Comparison of ENCODE assay signal across 9 cellular contexts in genomic region chr20:45832619-45833018, GRCh38. TPM values are rescaled to one million over a fixed set of nuclear protein-coding genes. Genes with fewer than 3 reads are reported as not detected.
DNase-seq lines count a peak whose midpoint lies in the region; ATAC-seq and TF ChIP-seq lines count a peak whose summit lies in the region.
"Had no signal": no experiment of that assay in that cellular context is flagged by ENCODE, and none has a peak within 500 bp of the region (broad histone marks: within the 10 kb centered on the region; RNA-seq: fewer than 3 reads in every experiment).

No MANE protein-coding gene starts in this region.

- TF ChIP-seq CTCF in cardiac muscle cell (IDR thresholded peaks at IDR 0.05; ENCODE audit: low read depth, low read length), result no peak
- no peak for TF ChIP-seq CTCF in upper lobe of left lung (IDR thresholded peaks at IDR 0.05)
- no peak for TF ChIP-seq CTCF in OCI-LY7 (conservative IDR thresholded peaks at IDR 0.05; ENCODE audit: low read length)

- H3K4me3 Mint-ChIP-seq in naive thymus-derived CD4-positive, alpha-beta T cell, result peak overlapping the region; percentile 81 to 95 (median 88)

- CTCF ChIA-PET in naive thymus-derived CD4-positive, alpha-beta T cell (lab: Charles Lee), result interaction anchor here (1.0 kb wide), 1 partner anchor 8 kb away, joined by 3 read pairs; no protein-coding TSS in a partner anchor
- CTCF ChIA-PET in OCI-LY7 (lab: Charles Lee; ENCODE audit: unreplicated experiment), result no interaction called here

- BruUV-seq in OCI-LY7 (replicated peaks; lab: Mats Ljungman, UMichigan), result no TSS peak

- no peaks in the 10 kb centered on the region for H3K9me2 ChIP-seq in OCI-LY7 (ENCODE audit: insufficient read depth, low read length)

- POLR2A ChIA-PET in naive thymus-derived CD4-positive, alpha-beta T cell (lab: Charles Lee), result interaction anchor here (0.6 to 1.0 kb wide), 2 partner anchors 15 to 24 kb away, joined by 3 read pairs; no protein-coding TSS in a partner anchor
- POLR2A ChIA-PET in OCI-LY7 (lab: Charles Lee), result interaction anchor here (0.9 to 2.1 kb wide), 3 partner anchors 10 to 12 kb away, joined by 4 to 8 read pairs (median 4); no protein-coding TSS in a partner anchor

- no peak overlapping the region for H3K4me2 ChIP-seq in OCI-LY7 (ENCODE audit: low read length)

- intact Hi-C loops in left ventricle myocardium superior (cut with micrococcal nuclease) (no loop called here), OCI-LY7 (cut with micrococcal nuclease; ENCODE audit: unreplicated experiment) (no loop called here)
- intact Hi-C loops in naive thymus-derived CD4-positive, alpha-beta T cell (cut with micrococcal nuclease), result loop anchor here in 1 of 2 donors (1.0 kb wide), 2 partner anchors 20 to 25 kb away; partner anchors contain the start of genes ACOT8, UBE2C and ZSWIM3

- no peaks in the 10 kb centered on the region for H3K9me3 ChIP-seq in cardiac muscle cell (ENCODE audit: low read depth)
- H3K9me3 ChIP-seq in naive thymus-derived CD4-positive, alpha-beta T cell (ENCODE audit: control insufficient read depth in 2 of 3, low read length in 3 of 3), result no peaks in the 10 kb centered on the region
- H3K9me3 ChIP-seq in upper lobe of left lung, result no peaks in the 10 kb centered on the region
- no peaks in the 10 kb centered on the region for H3K9me3 ChIP-seq in OCI-LY7 (ENCODE audit: low read length)

- H3K36me3 Mint-ChIP-seq in naive thymus-derived CD4-positive, alpha-beta T cell, result peaks cover 0 to 2% (median 0%) of the 10 kb centered on the region in 5 donors

- TF ChIP-seq EP300 in upper lobe of left lung (IDR thresholded peaks at IDR 0.05), result no peak

- H3K36me3 ChIP-seq in cardiac muscle cell (no peaks in the 10 kb centered on the region), upper lobe of left lung (no peaks in the 10 kb centered on the region), OCI-LY7 (ENCODE audit: insufficient read depth, low read length) (no peaks in the 10 kb centered on the region)
- no peaks in the 10 kb centered on the region for H3K36me3 ChIP-seq in naive thymus-derived CD4-positive, alpha-beta T cell (ENCODE audit: control insufficient read depth in 2 of 3, insufficient read depth in 3 of 3, low read length in 3 of 3)

- peak overlapping the region; percentile 87 for H3K27ac ChIP-seq in cardiac muscle cell
- H3K27ac ChIP-seq in caudate nucleus (ENCODE audit: low read depth, low read length), result peak overlapping the region; percentile 84
- H3K27ac ChIP-seq in naive thymus-derived CD4-positive, alpha-beta T cell (ENCODE audit: low read depth, low read length), result no peak overlapping the region
- peak overlapping the region; percentile 86 to 93 (median 91) for H3K27ac ChIP-seq in upper lobe of left lung
- no peak overlapping the region for H3K27ac ChIP-seq in OCI-LY7 (ENCODE audit: low read depth, low read length, poor library complexity, severe bottlenecking)

- no peaks in the 10 kb centered on the region for H3K79me2 ChIP-seq in OCI-LY7 (ENCODE audit: insufficient read depth, low read depth, low read length)

- H3K9me3 Mint-ChIP-seq in naive thymus-derived CD4-positive, alpha-beta T cell, result no peaks in the 10 kb centered on the region

- no peak for TF ChIP-seq POLR2A in upper lobe of left lung (IDR thresholded peaks at IDR 0.05)

- H3K27me3 ChIP-seq in cardiac muscle cell (no peaks in the 10 kb centered on the region), upper lobe of left lung (no peaks in the 10 kb centered on the region)
- no peaks in the 10 kb centered on the region for H3K27me3 ChIP-seq in naive thymus-derived CD4-positive, alpha-beta T cell (ENCODE audit: control insufficient read depth in 2 of 2, insufficient read depth in 2 of 2, low read length in 2 of 2)

- ATAC-seq in left ventricle myocardium superior, result no peak
- ATAC-seq in naive thymus-derived CD4-positive, alpha-beta T cell, result no peak
- no peak for ATAC-seq in upper lobe of left lung (ENCODE audit: low FRiP score in 2 of 2)
- no peak for ATAC-seq in HG03439 (IDR thresholded peaks at IDR 0.05; ENCODE audit: unreplicated experiment)

- no peak overlapping the region for H2AFZ ChIP-seq in OCI-LY7 (ENCODE audit: low read length)

- H3K4me1 Mint-ChIP-seq in naive thymus-derived CD4-positive, alpha-beta T cell, result peaks cover 6 to 14% (median 9%) of the 10 kb centered on the region in 7 donors

- peaks cover 0 to 21% (median 0%) of the 10 kb centered on the region in 5 donors for H3K27me3 Mint-ChIP-seq in naive thymus-derived CD4-positive, alpha-beta T cell

- H3K4me3 ChIP-seq in cardiac muscle cell (no peak overlapping the region), upper lobe of left lung (peak overlapping the region in 1 of 4 donors; percentile 91), OCI-LY7 (ENCODE audit: low read depth, low read length, poor library complexity, severe bottlenecking) (no peak overlapping the region)
- no peak overlapping the region for H3K4me3 ChIP-seq in naive thymus-derived CD4-positive, alpha-beta T cell (ENCODE audit: low read length)

- H3K27ac Mint-ChIP-seq in naive thymus-derived CD4-positive, alpha-beta T cell, result peak overlapping the region in 6 of 9 donors; percentile 17 to 90 (median 78)

- no peak for DNase-seq in cardiac muscle cell (ENCODE audit: low read depth in 1 of 2, low spot score in 1 of 2)
- DNase-seq in left ventricle myocardium superior, result no peak
- no peak for DNase-seq in caudate nucleus (lab: John Stamatoyannopoulos, UW)
- no peak for DNase-seq in naive thymus-derived CD4-positive, alpha-beta T cell
- DNase-seq in upper lobe of left lung, result no peak
- DNase-seq in OCI-LY7 (ENCODE audit: low spot score), result no peak
- DNase-seq in SHP77 (lab: John Stamatoyannopoulos, UW), result no peak
- DNase-seq: dermis blood vessel endothelial cell had no signal

- no peaks in the 10 kb centered on the region for H4K20me1 ChIP-seq in OCI-LY7 (ENCODE audit: insufficient read depth, low read length)

- WGBS in upper lobe of left lung, 2 donors, result 90 to 93% methylated on average over 4 of the region's 4 CpGs

- H3K4me1 ChIP-seq in cardiac muscle cell (ENCODE audit: low read depth) (peaks cover 39% of the 10 kb centered on the region), upper lobe of left lung (peaks cover 32 to 40% (median 34%) of the 10 kb centered on the region in 4 donors), OCI-LY7 (ENCODE audit: insufficient read depth, low read length, poor library complexity, severe bottlenecking) (peaks cover 7% of the 10 kb centered on the region)
- peaks cover 4 to 5% of the 10 kb centered on the region in 2 donors for H3K4me1 ChIP-seq in naive thymus-derived CD4-positive, alpha-beta T cell (ENCODE audit: control insufficient read depth in 2 of 2, insufficient read depth in 2 of 2, low read length in 2 of 2)

RNA-seq across cellular contexts. Expression of gene SNX21, which starts 1.0 kb away (rescaled TPM):
- total RNA-seq in cardiac muscle cell (109 and 270 TPM in 2 replicates), left ventricle myocardium superior (21.3 TPM), upper lobe of left lung (100 to 1,000 TPM in 1 of 6 donors, 10 to 100 TPM in 5; 23.9 to 117 (median 52.9) TPM), OCI-LY7 (2022) (0.49 and 1.1 TPM in 2 replicates)
- polyA plus RNA-seq in cardiac muscle cell, result 42.7 and 66.8 TPM in 2 replicates
- total RNA-seq in naive thymus-derived CD4-positive, alpha-beta T cell, result 1 to 10 TPM in 3 of 5 experiments, under 1 TPM in 2; 0.93 to 4.9 (median 1.5) TPM
- 1 to 10 TPM in 1 of 2 donors, under 1 TPM in 1; 0.30 to 1.1 TPM for polyA plus RNA-seq in naive thymus-derived CD4-positive, alpha-beta T cell
- 0.49 and 0.79 TPM in 2 replicates for total RNA-seq in OCI-LY7 (2014; rRNA removed; shearing (Covaris generic))

RNA-seq across cellular contexts. Expression of gene TNNC2, which starts 5.5 kb away (rescaled TPM):
- total RNA-seq in cardiac muscle cell, result 27.9 and 36.0 TPM in 2 replicates
- 62.4 and 96.3 TPM in 2 replicates for polyA plus RNA-seq in cardiac muscle cell
- total RNA-seq in left ventricle myocardium superior, result not detected
- total RNA-seq in naive thymus-derived CD4-positive, alpha-beta T cell, result 1 to 10 TPM in 1 of 5 experiments, under 1 TPM in 1, not detected in 3; 0.59 to 1.4 TPM
- not detected for polyA plus RNA-seq in naive thymus-derived CD4-positive, alpha-beta T cell
- 1 to 10 TPM in 1 of 6 donors, under 1 TPM in 2, not detected in 3; 0.37 to 1.1 (median 0.80) TPM for total RNA-seq in upper lobe of left lung
- not detected in 2 replicates for total RNA-seq in OCI-LY7 (2014; rRNA removed; shearing (Covaris generic))
- not detected in 2 replicates for total RNA-seq in OCI-LY7 (2022)
- total RNA-seq: dermis blood vessel endothelial cell had no signal

RNA-seq across cellular contexts. Expression of gene UBE2C, which starts 20.2 kb away (rescaled TPM):
- total RNA-seq in cardiac muscle cell (35.4 and 267 TPM in 2 replicates), left ventricle myocardium superior (1.0 TPM), upper lobe of left lung (10 to 100 TPM in 1 of 6 donors, 1 to 10 TPM in 3, not detected in 2; 1.1 to 12.5 (median 3.5) TPM), OCI-LY7 (2022) (222 and 255 TPM in 2 replicates)
- 48.6 and 352 TPM in 2 replicates for polyA plus RNA-seq in cardiac muscle cell
- total RNA-seq in naive thymus-derived CD4-positive, alpha-beta T cell, result 100 to 1,000 TPM in 1 of 5 experiments, under 1 TPM in 3, not detected in 1; 0.50 to 129 (median 0.75) TPM
- polyA plus RNA-seq in naive thymus-derived CD4-positive, alpha-beta T cell, result not detected
- 225 and 269 TPM in 2 replicates for total RNA-seq in OCI-LY7 (2014; rRNA removed; shearing (Covaris generic))

RNA-seq across cellular contexts. Expression of gene ACOT8, which starts 24.6 kb away (rescaled TPM):
- total RNA-seq in cardiac muscle cell (45.3 and 55.9 TPM in 2 replicates), left ventricle myocardium superior (31.9 TPM), upper lobe of left lung (10 to 100 TPM; 23.9 to 46.8 (median 31.5) TPM), OCI-LY7 (2022) (28.0 and 28.2 TPM in 2 replicates)
- polyA plus RNA-seq in cardiac muscle cell, result 48.3 and 64.9 TPM in 2 replicates
- total RNA-seq in naive thymus-derived CD4-positive, alpha-beta T cell, result 10 to 100 TPM; 20.5 to 35.5 (median 29.2) TPM
- 10 to 100 TPM; 33.8 to 38.7 TPM for polyA plus RNA-seq in naive thymus-derived CD4-positive, alpha-beta T cell
- 37.1 and 44.6 TPM in 2 replicates for total RNA-seq in OCI-LY7 (2014; rRNA removed; shearing (Covaris generic))

RNA-seq across cellular contexts. Expression of gene ZSWIM3, which starts 24.8 kb away (rescaled TPM):
- total RNA-seq in cardiac muscle cell (7.4 and 8.0 TPM in 2 replicates), left ventricle myocardium superior (1.9 TPM), upper lobe of left lung (1 to 10 TPM; 2.4 to 7.3 (median 3.9) TPM), OCI-LY7 (2022) (6.0 and 6.8 TPM in 2 replicates)
- polyA plus RNA-seq in cardiac muscle cell, result 2.2 and 4.0 TPM in 2 replicates
- 1 to 10 TPM; 1.3 to 6.8 (median 6.0) TPM for total RNA-seq in naive thymus-derived CD4-positive, alpha-beta T cell
- 1 to 10 TPM; 1.2 to 3.1 TPM for polyA plus RNA-seq in naive thymus-derived CD4-positive, alpha-beta T cell
- total RNA-seq in OCI-LY7 (2014; rRNA removed; shearing (Covaris generic)), result 5.7 and 12.0 TPM in 2 replicates

Comparison
In these comparisons a context has a peak if more than half of its experiments do, and no peak if none do; other contexts are left out.
1. RNA of gene TNNC2, which starts 5.5 kb away (total RNA-seq): 27.9 to 36.0 TPM in cardiac muscle cell; 0.37 to 1.1 TPM in upper lobe of left lung, not detected in OCI-LY7, not detected in left ventricle myocardium superior (single experiment) and 0.59 to 1.4 TPM in naive thymus-derived CD4-positive, alpha-beta T cell; every median in the first group is over 10 times any median in the second.
2. H3K27ac ChIP-seq: peak in cardiac muscle cell (single experiment), caudate nucleus (single experiment) and upper lobe of left lung (4 of 4); none in naive thymus-derived CD4-positive, alpha-beta T cell (single experiment) and OCI-LY7 (single experiment).